12 cellular contexts compared by ENCODE assay signal in genomic region chr6:134267917-134268361, GRCh38. TPM values are rescaled to one million over a fixed set of nuclear protein-coding genes. Genes with fewer than 3 reads are reported as not detected.
DNase-seq lines count a peak whose midpoint lies in the region; ATAC-seq and TF ChIP-seq lines count a peak whose summit lies in the region.
"Had no signal": no experiment of that assay in that cellular context is flagged by ENCODE, and none has a peak within 500 bp of the region (broad histone marks: within the 10 kb centered on the region; RNA-seq: fewer than 3 reads in every experiment).

No MANE protein-coding gene starts in this region.

- no peaks in the 10 kb centered on the region for H3K9me3 Mint-ChIP-seq in activated T-helper 17 cell treated with anti-CD3 and anti-CD28 coated beads, Interleukin-2, amount 50 U/mL, for 72 hours
- H3K9me3 Mint-ChIP-seq: central memory CD8-positive, alpha-beta T cell had no signal

- H3K4me1 ChIP-seq in iPS-18a (ENCODE audit: control insufficient read depth, low read depth, low read length) (peaks cover 6% of the 10 kb centered on the region), tibial nerve (peaks cover 0 to 20% (median 0%) of the 10 kb centered on the region in 4 donors)

- H3K4me3 Mint-ChIP-seq in activated T-helper 17 cell treated with anti-CD3 and anti-CD28 coated beads, Interleukin-2, amount 50 U/mL, for 72 hours: no peak overlapping the region
- H3K4me3 Mint-ChIP-seq: central memory CD8-positive, alpha-beta T cell had no signal

- H3K27me3 Mint-ChIP-seq in activated T-helper 17 cell treated with anti-CD3 and anti-CD28 coated beads, Interleukin-2, amount 50 U/mL, for 72 hours: no peaks in the 10 kb centered on the region
- H3K27me3 Mint-ChIP-seq: central memory CD8-positive, alpha-beta T cell had no signal

- no peak overlapping the region for H3K27ac Mint-ChIP-seq in activated T-helper 17 cell treated with anti-CD3 and anti-CD28 coated beads, Interleukin-2, amount 50 U/mL, for 72 hours

- no peaks in the 10 kb centered on the region for H3K27me3 ChIP-seq in iPS-18a (ENCODE audit: control insufficient read depth, insufficient read depth, low read length)
- no peaks in the 10 kb centered on the region for H3K27me3 ChIP-seq in tibial nerve

- 40 to 50% methylated on average over 9 to 10 of the region's 10 CpGs for WGBS in tibial nerve, 2 donors

- peak in 1 of 2 donors; percentile 41 for TF ChIP-seq EP300 in tibial nerve (IDR thresholded peaks at IDR 0.05)

- H3K27ac ChIP-seq in iPS-18a (ENCODE audit: low read length): peak overlapping the region; percentile 5
- H3K27ac ChIP-seq in tibial nerve: peak overlapping the region in 3 of 4 donors; percentile 7 to 83 (median 74)

- ATAC-seq in activated T-helper 17 cell treated with anti-CD3 and anti-CD28 coated beads, Interleukin-2, amount 50 U/mL, for 72 hours (replicated peaks): no peak
- ATAC-seq in HG03196 (IDR thresholded peaks at IDR 0.05; ENCODE audit: unreplicated experiment): no peak

- no peak overlapping the region for H3K9ac ChIP-seq in iPS-18a (ENCODE audit: low read length)

- TF ChIP-seq POLR2A in tibial nerve (IDR thresholded peaks at IDR 0.05): no peak

- H3K36me3 Mint-ChIP-seq in activated T-helper 17 cell treated with anti-CD3 and anti-CD28 coated beads, Interleukin-2, amount 50 U/mL, for 72 hours (ENCODE audit: low read depth): no peaks in the 10 kb centered on the region

- no peaks in the 10 kb centered on the region for H3K9me3 ChIP-seq in iPS-18a (ENCODE audit: control insufficient read depth, low read depth, low read length)
- H3K9me3 ChIP-seq in tibial nerve: no peaks in the 10 kb centered on the region

- DNase-seq in NCI-H1436 (lab: John Stamatoyannopoulos, UW): peak; percentile 53
- no peak for DNase-seq in NCI-H1436 treated with DMSO at 0.1 percent for 48 hours (lab: John Stamatoyannopoulos, UW)
- peak; percentile 6 for DNase-seq in astrocyte of the hippocampus (ENCODE audit: low read depth, low spot score)
- no peak for DNase-seq in tibial nerve (ENCODE audit: low spot score in 2 of 2)
- no peak for DNase-seq in stimulated activated CD4-positive, alpha-beta T cell treated with anti-CD3 and anti-CD28 coated beads, Interleukin-15, amount 100 ng/mL, for 24 hours
- DNase-seq: activated CD4-positive, alpha-beta T cell treated with anti-CD3 and anti-CD28 coated beads, Interleukin-2, amount 50 U/mL, for 4 hours; RPMI8226 had no signal

- H3K4me1 Mint-ChIP-seq in activated T-helper 17 cell treated with anti-CD3 and anti-CD28 coated beads, Interleukin-2, amount 50 U/mL, for 72 hours: peaks cover 6% of the 10 kb centered on the region

- TF ChIP-seq CTCF in tibial nerve (IDR thresholded peaks at IDR 0.05): no peak

- H3K36me3 ChIP-seq in iPS-18a (ENCODE audit: control insufficient read depth, low read depth, low read length): no peaks in the 10 kb centered on the region
- no peaks in the 10 kb centered on the region for H3K36me3 ChIP-seq in tibial nerve

- H3K4me3 ChIP-seq in iPS-18a (ENCODE audit: low read length): no peak overlapping the region
- H3K4me3 ChIP-seq in tibial nerve: peak overlapping the region in 1 of 4 donors; percentile 12
- H3K4me3 ChIP-seq: skin epidermis had no signal

RNA-seq across cellular contexts. Expression of gene SGK1, which starts 50.0 kb away (rescaled TPM):
- 100 to 1,000 TPM; 103 to 127 (median 116) TPM for total RNA-seq in tibial nerve
- total RNA-seq in activated T-helper 17 cell treated with anti-CD3 and anti-CD28 coated beads, Interleukin-2, amount 50 U/mL, for 72 hours: 10 to 100 TPM; 29.7 to 51.5 TPM

Comparison
In these comparisons a context has a peak if more than half of its experiments do, and no peak if none do; other contexts are left out.
1. DNase-seq: peak in NCI-H1436 (single experiment) and astrocyte of the hippocampus (single experiment); none in NCI-H1436 treated with DMSO at 0.1 percent for 48 hours (single experiment), tibial nerve (0 of 2) and stimulated activated CD4-positive, alpha-beta T cell treated with anti-CD3 and anti-CD28 coated beads, Interleukin-15, amount 100 ng/mL, for 24 hours (single experiment).